12 cellular contexts compared by ENCODE assay signal in genomic region chr2:23414876-23415275, GRCh38. TPM values are rescaled to one million over a fixed set of nuclear protein-coding genes. Genes with fewer than 3 reads are reported as not detected.
A peak's percentile ranks its signal among the peaks of the same experiment; 100 is the strongest.
DNase-seq lines count a peak whose midpoint lies in the region; ATAC-seq and TF ChIP-seq lines count a peak whose summit lies in the region.
"Had no signal": no experiment of that assay in that cellular context is flagged by ENCODE, and none has a peak within 500 bp of the region (broad histone marks: within the 10 kb centered on the region; RNA-seq: fewer than 3 reads in every experiment).

No MANE protein-coding gene starts in this region.

- H3K27ac ChIP-seq in AG04450 (ENCODE audit: low read depth, low read length) = no peak overlapping the region
- no peak overlapping the region for H3K27ac ChIP-seq in H9 (ENCODE audit: insufficient read length, low read depth, low read length)
- no peak overlapping the region for H3K27ac ChIP-seq in body of pancreas

- H3K27me3 ChIP-seq in AG04450 (ENCODE audit: control insufficient read depth, insufficient read depth, low read length) = peaks cover 2% of the 10 kb centered on the region
- no peaks in the 10 kb centered on the region for H3K27me3 ChIP-seq in H9 (ENCODE audit: insufficient read depth, low read length)
- H3K27me3 ChIP-seq in body of pancreas = no peaks in the 10 kb centered on the region

- H3K23me2 ChIP-seq in H9 (ENCODE audit: insufficient read length, low read depth, low read length, poor library complexity, severe bottlenecking) = no peaks in the 10 kb centered on the region

- CTCF ChIA-PET in AG04450 (lab: Charles Lee) = no interaction called here

- H3K4me2 ChIP-seq in H9 (ENCODE audit: insufficient read depth, insufficient read length, low read length) = no peak overlapping the region

- POLR2A ChIA-PET in AG04450 (lab: Yijun Ruan, JAX) = no interaction called here

- H2AFZ ChIP-seq in H9 (ENCODE audit: low read length) = no peak overlapping the region

- H3K4me1 Mint-ChIP-seq in H9 = peaks cover 7 to 17% of the 10 kb centered on the region in 2 experiments
- H3K4me1 Mint-ChIP-seq: T-helper 17 cell had no signal

- no peak for TF ChIP-seq POLR2A in body of pancreas (IDR thresholded peaks at IDR 0.05)

- no peak overlapping the region for H2BK120ac ChIP-seq in H9 (ENCODE audit: low read depth, low read length, poor library complexity, severe bottlenecking)

- peaks cover 7% of the 10 kb centered on the region for H3K27me3 Mint-ChIP-seq in H9 (ENCODE audit: low read depth)

- WGBS in H9 (ENCODE audit: extremely low coverage, insufficient read length, low lambda C conversion rate) = no CpG with 5 or more reads among the region's 4 CpGs
- 65 to 78% methylated on average over 4 of the region's 4 CpGs for WGBS in body of pancreas, 2 donors

- peaks cover 0 to 5% of the 10 kb centered on the region in 2 experiments; a peak in 2 of 5 replicates for H3K9me3 Mint-ChIP-seq in H9

- ATAC-seq in body of pancreas (no peak), HG03097 (IDR thresholded peaks at IDR 0.05; ENCODE audit: low FRiP score, unreplicated experiment) (no peak)
- ATAC-seq: T-helper 17 cell had no signal

- H3T11ph ChIP-seq in H9 (ENCODE audit: low read length) = no peak overlapping the region

- no peak overlapping the region for H4K5ac ChIP-seq in H9 (ENCODE audit: insufficient read length, low read depth, low read length)

- H3K36me3 ChIP-seq in body of pancreas (replicated peaks in 1 of 2; ENCODE audit: insufficient read depth in 1 of 2, low read depth in 2 of 2) = no peaks in the 10 kb centered on the region

- no peaks in the 10 kb centered on the region for H3K9me3 ChIP-seq in AG04450 (ENCODE audit: control insufficient read depth, insufficient read depth, low read length)
- H3K9me3 ChIP-seq in H9 (ENCODE audit: control insufficient read depth, low read depth, low read length) = no peaks in the 10 kb centered on the region
- H3K9me3 ChIP-seq in body of pancreas = no peaks in the 10 kb centered on the region

- no peaks in the 10 kb centered on the region; a peak in 1 of 7 replicates for H3K36me3 Mint-ChIP-seq in H9 (ENCODE audit: insufficient read depth in 1 of 3, low read depth in 3 of 3)

- H3K18ac ChIP-seq in H9 (ENCODE audit: insufficient read length, low read depth, low read length) = no peak overlapping the region

- no peak overlapping the region for H4K8ac ChIP-seq in H9 (replicated peaks; ENCODE audit: insufficient read length, low read depth, low read length)

- no peak overlapping the region for H3K4me3 ChIP-seq in AG04450 (ENCODE audit: low read depth, low read length)
- H3K4me3 ChIP-seq in body of pancreas = no peak overlapping the region

- H2BK5ac ChIP-seq in H9 (ENCODE audit: insufficient read length, low read length) = no peak overlapping the region

- no peak overlapping the region for H3K4me3 Mint-ChIP-seq in H9
- H3K4me3 Mint-ChIP-seq: T-helper 17 cell had no signal

- H3K14ac ChIP-seq in H9 (ENCODE audit: insufficient read depth, low read length) = no peak overlapping the region

- H2BK15ac ChIP-seq in H9 (ENCODE audit: low read depth, low read length) = no peak overlapping the region

- no peaks in the 10 kb centered on the region for H3K79me1 ChIP-seq in H9 (ENCODE audit: insufficient read depth, low read depth, low read length, poor library complexity, severe bottlenecking)

- H3K9ac ChIP-seq in H9 (ENCODE audit: extremely low read depth, insufficient read length, low read length) = no peak overlapping the region

- H3K4me1 ChIP-seq in H9 (ENCODE audit: insufficient read depth, low read length) (no peaks in the 10 kb centered on the region), body of pancreas (no peaks in the 10 kb centered on the region)

- intact Hi-C loops in body of pancreas (cut with DNase I) = no loop called here

- H3K27ac Mint-ChIP-seq in H9 = no peak overlapping the region
- H3K27ac Mint-ChIP-seq: T-helper 17 cell had no signal

- DNase-seq in AG04450 (ENCODE audit: low read depth, low spot score) = no peak
- DNase-seq in H9 = peak; percentile 80
- DNase-seq in SW480 (ENCODE audit: low spot score) = peak; percentile 28
- peak; percentile 55 for DNase-seq in iPS-NIHi11 (ENCODE audit: low spot score)
- no peak for DNase-seq in body of pancreas
- no peak for DNase-seq in DMS79 (lab: John Stamatoyannopoulos, UW)
- no peak for DNase-seq in hypothalamus (lab: John Stamatoyannopoulos, UW)
- DNase-seq: activated CD8-positive, alpha-beta memory T cell treated with anti-CD3 and anti-CD28 coated beads, Interleukin-2, amount 50 U/mL, for 48 hours; NCI-H510A treated with DMSO at 0.1 percent for 48 hours; stimulated activated CD4-positive, alpha-beta T cell treated with anti-CD3 and anti-CD28 coated beads, Interleukin-2, amount 100 ng/mL, for 48 hours; T-helper 17 cell had no signal

- no peak overlapping the region for H2BK12ac ChIP-seq in H9 (ENCODE audit: insufficient read length, low read depth, low read length)

- H3K4ac ChIP-seq in H9 (ENCODE audit: low read depth, low read length) = no peak overlapping the region

- no peak overlapping the region for H4K91ac ChIP-seq in H9 (ENCODE audit: insufficient read length, low read depth, low read length)

- H3K79me2 ChIP-seq in H9 (ENCODE audit: insufficient read depth, low read length) = no peaks in the 10 kb centered on the region

- H2AK5ac ChIP-seq in H9 (ENCODE audit: insufficient read length, low read length) = no peak overlapping the region

- no peak overlapping the region for H2BK20ac ChIP-seq in H9 (ENCODE audit: low read depth, low read length, poor library complexity, severe bottlenecking)

- TF ChIP-seq CTCF in AG04450 (IDR thresholded peaks at IDR 0.05; ENCODE audit: low read depth, low read length) = peak; percentile 37
- TF ChIP-seq CTCF in H9 (conservative IDR thresholded peaks at IDR 0.05) = peak; percentile 65
- TF ChIP-seq CTCF in body of pancreas (IDR thresholded peaks at IDR 0.05) = no peak

- H4K20me1 ChIP-seq in H9 (ENCODE audit: control insufficient read depth, insufficient read depth, insufficient read length) = no peaks in the 10 kb centered on the region

- H3K56ac ChIP-seq in H9 (ENCODE audit: insufficient read length, low read depth, low read length) = no peak overlapping the region

- H3K23ac ChIP-seq in H9 (ENCODE audit: insufficient read length, low read depth, low read length) = no peak overlapping the region

RNA-seq across cellular contexts. Expression of gene KLHL29, which starts 29.9 kb away (rescaled TPM):
- polyA plus RNA-seq in AG04450 (2011; rRNA removed) = 3.6 and 4.9 TPM in 2 replicates
- polyA minus RNA-seq in AG04450 (2011; rRNA and poly(A)+ RNA removed) = 4.4 and 5.4 TPM in 2 replicates
- total RNA-seq in H9 (2021) (2.1 and 2.4 TPM in 2 replicates), body of pancreas (1 to 10 TPM; 4.0 to 4.4 TPM)

Comparison
In these comparisons a context has a peak if more than half of its experiments do, and no peak if none do; other contexts are left out.
1. DNase-seq: peak in H9 (single experiment), SW480 (single experiment) and iPS-NIHi11 (single experiment); none in AG04450 (single experiment), body of pancreas (0 of 4), DMS79 (single experiment) and hypothalamus (0 of 51).
2. CTCF ChIP-seq: peak in AG04450 (single experiment) and H9 (single experiment); none in body of pancreas (0 of 7).